ENCODE assay signal across 23 cellular contexts in the genomic region with DNA sequence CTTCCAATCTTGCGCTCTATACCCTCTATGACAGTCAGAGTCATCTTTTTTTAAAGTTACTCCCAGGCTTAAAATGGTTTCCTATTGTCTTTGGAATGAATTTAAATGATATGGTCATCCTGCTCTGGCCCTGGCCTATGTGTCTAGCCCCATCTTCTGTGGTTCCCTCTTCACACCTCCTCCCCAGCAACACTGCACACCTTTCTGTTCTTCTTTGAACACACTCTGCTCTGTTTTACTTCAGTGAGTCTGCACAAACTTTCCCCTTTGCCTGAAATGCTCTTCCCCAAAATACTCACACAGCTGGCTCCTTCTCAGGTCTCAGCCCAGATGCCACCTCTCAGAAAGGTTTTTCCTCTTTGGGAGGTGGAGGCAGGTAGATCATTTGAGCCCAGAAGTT.
A peak's percentile ranks its signal among the peaks of the same experiment; 100 is the strongest.
DNase-seq lines count a peak whose midpoint lies in the region; ATAC-seq and TF ChIP-seq lines count a peak whose summit lies in the region.
"Had no signal": no experiment of that assay in that cellular context is flagged by ENCODE, and none has a peak within 500 bp of the region (broad histone marks: within the 10 kb centered on the region; RNA-seq: fewer than 3 reads in every experiment).

No MANE protein-coding gene starts in this region.

- no peaks in the 10 kb centered on the region for H3K9me3 Mint-ChIP-seq in activated CD4-positive, alpha-beta T cell treated with anti-CD3 and anti-CD28 coated beads, Interleukin-2, amount 10 ng/mL, durations not matched to agents 24 days and 14 days
- H3K9me3 Mint-ChIP-seq in activated T-helper 17 cell treated with anti-CD3 and anti-CD28 coated beads, Interleukin-2, amount 50 U/mL, for 72 hours, result peaks cover 3% of the 10 kb centered on the region
- no peaks in the 10 kb centered on the region for H3K9me3 Mint-ChIP-seq in natural killer cell treated with Interleukin-12 subunit alpha and Interleukin-12 subunit beta and Interleukin-15 and Interleukin-18, amount 100 ng/mL, for 72 hours
- H3K9me3 Mint-ChIP-seq: nephron progenitor cell had no signal

- no peaks in the 10 kb centered on the region for H3K27me3 Mint-ChIP-seq in activated CD4-positive, alpha-beta T cell treated with anti-CD3 and anti-CD28 coated beads, Interleukin-2, amount 10 ng/mL, durations not matched to agents 24 days and 14 days
- no peaks in the 10 kb centered on the region for H3K27me3 Mint-ChIP-seq in activated T-helper 17 cell treated with anti-CD3 and anti-CD28 coated beads, Interleukin-2, amount 50 U/mL, for 72 hours
- H3K27me3 Mint-ChIP-seq in natural killer cell treated with Interleukin-12 subunit alpha and Interleukin-12 subunit beta and Interleukin-15 and Interleukin-18, amount 100 ng/mL, for 72 hours, result no peaks in the 10 kb centered on the region
- H3K27me3 Mint-ChIP-seq: progenitor cell of endocrine pancreas had no signal

- intact Hi-C loops in activated CD4-positive, alpha-beta T cell treated with anti-CD3 and anti-CD28 coated beads, Interleukin-2, amount 10 ng/mL, durations not matched to agents 24 days and 14 days (cut with micrococcal nuclease), result no loop called here

- H3K4me3 ChIP-seq in GM12865 (ENCODE audit: low read depth, low read length), result no peak overlapping the region
- H3K4me3 ChIP-seq in MG63, result no peak overlapping the region
- H3K4me3 ChIP-seq: SK-N-MC had no signal

- no peaks in the 10 kb centered on the region for H3K36me3 ChIP-seq in MG63

- H3K36me3 Mint-ChIP-seq in activated CD4-positive, alpha-beta T cell treated with anti-CD3 and anti-CD28 coated beads, Interleukin-2, amount 10 ng/mL, durations not matched to agents 24 days and 14 days (ENCODE audit: low read depth), result peaks cover 81% of the 10 kb centered on the region
- H3K36me3 Mint-ChIP-seq in activated T-helper 17 cell treated with anti-CD3 and anti-CD28 coated beads, Interleukin-2, amount 50 U/mL, for 72 hours (ENCODE audit: low read depth), result peaks cover 100% of the 10 kb centered on the region
- H3K36me3 Mint-ChIP-seq in natural killer cell treated with Interleukin-12 subunit alpha and Interleukin-12 subunit beta and Interleukin-15 and Interleukin-18, amount 100 ng/mL, for 72 hours, result peaks cover 33% of the 10 kb centered on the region

- DNase-seq in activated CD4-positive, alpha-beta T cell treated with anti-CD3 and anti-CD28 coated beads, Interleukin-2, amount 10 ng/mL, durations not matched to agents 24 days and 14 days, result no peak
- DNase-seq in activated CD4-positive, alpha-beta T cell treated with anti-CD3 and anti-CD28 coated beads for 48 hours, result no peak
- DNase-seq in GM12865 (ENCODE audit: low read depth) (peak; percentile 53), NCI-H524 treated with DMSO at 0.1 percent for 48 hours (lab: John Stamatoyannopoulos, UW) (no peak), MG63 (no peak)
- DNase-seq in natural killer cell treated with Interleukin-12 subunit alpha and Interleukin-12 subunit beta and Interleukin-15 and Interleukin-18, amount 100 ng/mL, for 72 hours (ENCODE audit: low spot score), result no peak
- no peak for DNase-seq in stimulated activated CD8-positive, alpha-beta memory T cell treated with anti-CD3 and anti-CD28 coated beads, Interleukin-4, amount 100 ng/mL, for 48 hours
- DNase-seq: activated CD4-positive, alpha-beta T cell treated with anti-CD3 and anti-CD28 coated beads, Interleukin-2, amount 50 U/mL, for 1 hour; activated T-cell treated with anti-CD3 and anti-CD28 coated beads, Interleukin-2, amount 50 U/mL, for 48 hours; amniotic stem cell; dermis blood vessel endothelial cell; foreskin fibroblast; GDM1; hypothalamus; mammary epithelial cell; NCI-H2227 treated with DMSO at 0.1 percent for 48 hours; NCI-H82; nephron progenitor cell; stimulated activated CD4-positive, alpha-beta T cell treated with anti-CD3 and anti-CD28 coated beads, Interleukin-2, amount 100 ng/mL, for 24 hours had no signal

- peak overlapping the region; percentile 0 for H3K27ac Mint-ChIP-seq in activated CD4-positive, alpha-beta T cell treated with anti-CD3 and anti-CD28 coated beads, Interleukin-2, amount 10 ng/mL, durations not matched to agents 24 days and 14 days
- H3K27ac Mint-ChIP-seq in activated T-helper 17 cell treated with anti-CD3 and anti-CD28 coated beads, Interleukin-2, amount 50 U/mL, for 72 hours, result peak overlapping the region; percentile 92
- peak overlapping the region in 1 of 2 donors; percentile 90 for H3K27ac Mint-ChIP-seq in natural killer cell treated with Interleukin-12 subunit alpha and Interleukin-12 subunit beta and Interleukin-15 and Interleukin-18, amount 100 ng/mL, for 72 hours
- H3K27ac Mint-ChIP-seq: nephron progenitor cell, progenitor cell of endocrine pancreas had no signal

- no peaks in the 10 kb centered on the region for H3K27me3 ChIP-seq in MG63

- H3K9me3 ChIP-seq in MG63, result no peaks in the 10 kb centered on the region

- ATAC-seq in activated T-helper 17 cell treated with anti-CD3 and anti-CD28 coated beads, Interleukin-2, amount 50 U/mL, for 72 hours (replicated peaks), result no peak
- ATAC-seq in natural killer cell treated with Interleukin-12 subunit alpha and Interleukin-12 subunit beta and Interleukin-15 and Interleukin-18, amount 100 ng/mL, for 72 hours, result no peak
- ATAC-seq: Panc1 had no signal

- H3K4me3 Mint-ChIP-seq in activated CD4-positive, alpha-beta T cell treated with anti-CD3 and anti-CD28 coated beads, Interleukin-2, amount 10 ng/mL, durations not matched to agents 24 days and 14 days, result no peak overlapping the region
- peak overlapping the region; percentile 61 for H3K4me3 Mint-ChIP-seq in activated T-helper 17 cell treated with anti-CD3 and anti-CD28 coated beads, Interleukin-2, amount 50 U/mL, for 72 hours
- H3K4me3 Mint-ChIP-seq in natural killer cell treated with Interleukin-12 subunit alpha and Interleukin-12 subunit beta and Interleukin-15 and Interleukin-18, amount 100 ng/mL, for 72 hours, result peak overlapping the region; percentile 69
- H3K4me3 Mint-ChIP-seq: nephron progenitor cell had no signal

- H3K4me1 Mint-ChIP-seq in activated CD4-positive, alpha-beta T cell treated with anti-CD3 and anti-CD28 coated beads, Interleukin-2, amount 10 ng/mL, durations not matched to agents 24 days and 14 days, result peaks cover 66% of the 10 kb centered on the region
- H3K4me1 Mint-ChIP-seq in activated T-helper 17 cell treated with anti-CD3 and anti-CD28 coated beads, Interleukin-2, amount 50 U/mL, for 72 hours, result peaks cover 61% of the 10 kb centered on the region
- peaks cover 90 to 100% of the 10 kb centered on the region in 2 donors for H3K4me1 Mint-ChIP-seq in natural killer cell treated with Interleukin-12 subunit alpha and Interleukin-12 subunit beta and Interleukin-15 and Interleukin-18, amount 100 ng/mL, for 72 hours (ENCODE audit: low read depth in 2 of 2)

- TF ChIP-seq CTCF in GM12865 (IDR thresholded peaks at IDR 0.05; ENCODE audit: insufficient read depth, low read depth, low read length, missing control alignments), result no peak
